2 cellular contexts compared by ENCODE assay signal in the genomic region with DNA sequence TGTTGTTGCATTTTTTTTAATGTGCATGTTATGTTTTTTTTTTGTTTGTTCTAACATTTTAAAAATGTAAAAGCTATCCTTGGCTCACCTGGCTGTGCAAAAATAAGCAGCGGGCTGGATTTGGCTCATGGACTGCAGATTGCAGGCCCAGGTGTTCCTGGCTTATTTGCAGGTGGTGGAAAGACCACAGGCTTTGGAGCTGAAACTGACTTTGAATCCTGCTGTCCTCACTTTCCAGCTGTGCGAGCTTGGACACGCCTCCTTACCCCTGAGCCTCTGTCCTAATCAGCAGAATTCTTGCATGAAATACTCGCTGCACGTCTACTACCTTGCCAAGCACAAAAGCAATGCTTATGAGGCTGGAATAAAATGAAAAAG.
A peak's percentile ranks its signal among the peaks of the same experiment; 100 is the strongest.
TF ChIP-seq lines count a peak whose summit lies in the region.

No MANE protein-coding gene starts in this region.

TF ChIP-seq in Ishikawa, 13 proteins besides CTCF, POLR2A, EP300 and RAD21 (continued from another document):
- TF ChIP-seq, protein P1, sequence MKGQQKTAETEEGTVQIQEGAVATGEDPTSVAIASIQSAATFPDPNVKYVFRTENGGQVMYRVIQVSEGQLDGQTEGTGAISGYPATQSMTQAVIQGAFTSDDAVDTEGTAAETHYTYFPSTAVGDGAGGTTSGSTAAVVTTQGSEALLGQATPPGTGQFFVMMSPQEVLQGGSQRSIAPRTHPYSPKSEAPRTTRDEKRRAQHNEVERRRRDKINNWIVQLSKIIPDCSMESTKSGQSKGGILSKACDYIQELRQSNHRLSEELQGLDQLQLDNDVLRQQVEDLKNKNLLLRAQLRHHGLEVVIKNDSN (IDR thresholded peaks at IDR 0.05): no peak
- TF ChIP-seq YY1 (IDR thresholded peaks at IDR 0.05; ENCODE audit: low read depth) (no peak), ZBTB7A (IDR thresholded peaks at IDR 0.05; ENCODE audit: low read depth) (no peak), TAF1 (IDR thresholded peaks at IDR 0.05; ENCODE audit: low read depth) (no peak), NFIC (IDR thresholded peaks at IDR 0.05) (0 out of 2 replicates have a peak, but pooled peaks have one; percentile 41), EGR1 (IDR thresholded peaks at IDR 0.05) (no peak), FOXM1 (IDR thresholded peaks at IDR 0.05; ENCODE audit: borderline replicate concordance, low read depth) (no peak), TEAD4 (IDR thresholded peaks at IDR 0.05) (peak; percentile 20; the same call in 1 of the 2 replicates), CREB1 (IDR thresholded peaks at IDR 0.05; ENCODE audit: low read depth) (no peak), CEBPB (IDR thresholded peaks at IDR 0.05) (no peak)
- TF ChIP-seq, protein P2, sequence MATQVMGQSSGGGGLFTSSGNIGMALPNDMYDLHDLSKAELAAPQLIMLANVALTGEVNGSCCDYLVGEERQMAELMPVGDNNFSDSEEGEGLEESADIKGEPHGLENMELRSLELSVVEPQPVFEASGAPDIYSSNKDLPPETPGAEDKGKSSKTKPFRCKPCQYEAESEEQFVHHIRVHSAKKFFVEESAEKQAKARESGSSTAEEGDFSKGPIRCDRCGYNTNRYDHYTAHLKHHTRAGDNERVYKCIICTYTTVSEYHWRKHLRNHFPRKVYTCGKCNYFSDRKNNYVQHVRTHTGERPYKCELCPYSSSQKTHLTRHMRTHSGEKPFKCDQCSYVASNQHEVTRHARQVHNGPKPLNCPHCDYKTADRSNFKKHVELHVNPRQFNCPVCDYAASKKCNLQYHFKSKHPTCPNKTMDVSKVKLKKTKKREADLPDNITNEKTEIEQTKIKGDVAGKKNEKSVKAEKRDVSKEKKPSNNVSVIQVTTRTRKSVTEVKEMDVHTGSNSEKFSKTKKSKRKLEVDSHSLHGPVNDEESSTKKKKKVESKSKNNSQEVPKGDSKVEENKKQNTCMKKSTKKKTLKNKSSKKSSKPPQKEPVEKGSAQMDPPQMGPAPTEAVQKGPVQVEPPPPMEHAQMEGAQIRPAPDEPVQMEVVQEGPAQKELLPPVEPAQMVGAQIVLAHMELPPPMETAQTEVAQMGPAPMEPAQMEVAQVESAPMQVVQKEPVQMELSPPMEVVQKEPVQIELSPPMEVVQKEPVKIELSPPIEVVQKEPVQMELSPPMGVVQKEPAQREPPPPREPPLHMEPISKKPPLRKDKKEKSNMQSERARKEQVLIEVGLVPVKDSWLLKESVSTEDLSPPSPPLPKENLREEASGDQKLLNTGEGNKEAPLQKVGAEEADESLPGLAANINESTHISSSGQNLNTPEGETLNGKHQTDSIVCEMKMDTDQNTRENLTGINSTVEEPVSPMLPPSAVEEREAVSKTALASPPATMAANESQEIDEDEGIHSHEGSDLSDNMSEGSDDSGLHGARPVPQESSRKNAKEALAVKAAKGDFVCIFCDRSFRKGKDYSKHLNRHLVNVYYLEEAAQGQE (IDR thresholded peaks at IDR 0.05; ENCODE audit: low read depth): no peak
- TF ChIP-seq, protein P3, sequence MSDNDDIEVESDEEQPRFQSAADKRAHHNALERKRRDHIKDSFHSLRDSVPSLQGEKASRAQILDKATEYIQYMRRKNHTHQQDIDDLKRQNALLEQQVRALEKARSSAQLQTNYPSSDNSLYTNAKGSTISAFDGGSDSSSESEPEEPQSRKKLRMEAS (IDR thresholded peaks at IDR 0.05): no peak

TF ChIP-seq in WTC11, 78 proteins besides CTCF, POLR2A, EP300 and RAD21:
- TF ChIP-seq, protein P4, sequence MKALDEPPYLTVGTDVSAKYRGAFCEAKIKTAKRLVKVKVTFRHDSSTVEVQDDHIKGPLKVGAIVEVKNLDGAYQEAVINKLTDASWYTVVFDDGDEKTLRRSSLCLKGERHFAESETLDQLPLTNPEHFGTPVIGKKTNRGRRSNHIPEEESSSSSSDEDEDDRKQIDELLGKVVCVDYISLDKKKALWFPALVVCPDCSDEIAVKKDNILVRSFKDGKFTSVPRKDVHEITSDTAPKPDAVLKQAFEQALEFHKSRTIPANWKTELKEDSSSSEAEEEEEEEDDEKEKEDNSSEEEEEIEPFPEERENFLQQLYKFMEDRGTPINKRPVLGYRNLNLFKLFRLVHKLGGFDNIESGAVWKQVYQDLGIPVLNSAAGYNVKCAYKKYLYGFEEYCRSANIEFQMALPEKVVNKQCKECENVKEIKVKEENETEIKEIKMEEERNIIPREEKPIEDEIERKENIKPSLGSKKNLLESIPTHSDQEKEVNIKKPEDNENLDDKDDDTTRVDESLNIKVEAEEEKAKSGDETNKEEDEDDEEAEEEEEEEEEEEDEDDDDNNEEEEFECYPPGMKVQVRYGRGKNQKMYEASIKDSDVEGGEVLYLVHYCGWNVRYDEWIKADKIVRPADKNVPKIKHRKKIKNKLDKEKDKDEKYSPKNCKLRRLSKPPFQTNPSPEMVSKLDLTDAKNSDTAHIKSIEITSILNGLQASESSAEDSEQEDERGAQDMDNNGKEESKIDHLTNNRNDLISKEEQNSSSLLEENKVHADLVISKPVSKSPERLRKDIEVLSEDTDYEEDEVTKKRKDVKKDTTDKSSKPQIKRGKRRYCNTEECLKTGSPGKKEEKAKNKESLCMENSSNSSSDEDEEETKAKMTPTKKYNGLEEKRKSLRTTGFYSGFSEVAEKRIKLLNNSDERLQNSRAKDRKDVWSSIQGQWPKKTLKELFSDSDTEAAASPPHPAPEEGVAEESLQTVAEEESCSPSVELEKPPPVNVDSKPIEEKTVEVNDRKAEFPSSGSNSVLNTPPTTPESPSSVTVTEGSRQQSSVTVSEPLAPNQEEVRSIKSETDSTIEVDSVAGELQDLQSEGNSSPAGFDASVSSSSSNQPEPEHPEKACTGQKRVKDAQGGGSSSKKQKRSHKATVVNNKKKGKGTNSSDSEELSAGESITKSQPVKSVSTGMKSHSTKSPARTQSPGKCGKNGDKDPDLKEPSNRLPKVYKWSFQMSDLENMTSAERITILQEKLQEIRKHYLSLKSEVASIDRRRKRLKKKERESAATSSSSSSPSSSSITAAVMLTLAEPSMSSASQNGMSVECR (CRISPR knock-in tag; IDR thresholded peaks at IDR 0.05; ENCODE audit: borderline replicate concordance): no peak
- TF ChIP-seq, protein P5, sequence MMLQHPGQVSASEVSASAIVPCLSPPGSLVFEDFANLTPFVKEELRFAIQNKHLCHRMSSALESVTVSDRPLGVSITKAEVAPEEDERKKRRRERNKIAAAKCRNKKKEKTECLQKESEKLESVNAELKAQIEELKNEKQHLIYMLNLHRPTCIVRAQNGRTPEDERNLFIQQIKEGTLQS (CRISPR knock-in tag; conservative IDR thresholded peaks at IDR 0.05): no peak
- TF ChIP-seq TEAD1 (CRISPR knock-in tag; IDR thresholded peaks at IDR 0.05) (no peak), CBFB (CRISPR knock-in tag; IDR thresholded peaks at IDR 0.05; ENCODE audit: low read depth) (no peak), JAZF1 (CRISPR knock-in tag; IDR thresholded peaks at IDR 0.05) (no peak), MXD4 (CRISPR knock-in tag; IDR thresholded peaks at IDR 0.05; ENCODE audit: borderline replicate concordance) (no peak), ZNF219 (CRISPR knock-in tag; IDR thresholded peaks at IDR 0.05; ENCODE audit: borderline replicate concordance) (no peak), IRF2 (CRISPR knock-in tag; IDR thresholded peaks at IDR 0.05; ENCODE audit: borderline replicate concordance, low read depth) (no peak), CREM (CRISPR knock-in tag; IDR thresholded peaks at IDR 0.05) (no peak), TEAD4 (CRISPR knock-in tag; IDR thresholded peaks at IDR 0.05) (no peak), ZNF416 (CRISPR knock-in tag; IDR thresholded peaks at IDR 0.05) (no peak), ZNF232 (CRISPR knock-in tag; IDR thresholded peaks at IDR 0.05) (no peak), ETV6 (CRISPR knock-in tag; IDR thresholded peaks at IDR 0.05) (0 out of 2 replicates have a peak, but pooled peaks have one; percentile 37)
- TF ChIP-seq, protein P6, sequence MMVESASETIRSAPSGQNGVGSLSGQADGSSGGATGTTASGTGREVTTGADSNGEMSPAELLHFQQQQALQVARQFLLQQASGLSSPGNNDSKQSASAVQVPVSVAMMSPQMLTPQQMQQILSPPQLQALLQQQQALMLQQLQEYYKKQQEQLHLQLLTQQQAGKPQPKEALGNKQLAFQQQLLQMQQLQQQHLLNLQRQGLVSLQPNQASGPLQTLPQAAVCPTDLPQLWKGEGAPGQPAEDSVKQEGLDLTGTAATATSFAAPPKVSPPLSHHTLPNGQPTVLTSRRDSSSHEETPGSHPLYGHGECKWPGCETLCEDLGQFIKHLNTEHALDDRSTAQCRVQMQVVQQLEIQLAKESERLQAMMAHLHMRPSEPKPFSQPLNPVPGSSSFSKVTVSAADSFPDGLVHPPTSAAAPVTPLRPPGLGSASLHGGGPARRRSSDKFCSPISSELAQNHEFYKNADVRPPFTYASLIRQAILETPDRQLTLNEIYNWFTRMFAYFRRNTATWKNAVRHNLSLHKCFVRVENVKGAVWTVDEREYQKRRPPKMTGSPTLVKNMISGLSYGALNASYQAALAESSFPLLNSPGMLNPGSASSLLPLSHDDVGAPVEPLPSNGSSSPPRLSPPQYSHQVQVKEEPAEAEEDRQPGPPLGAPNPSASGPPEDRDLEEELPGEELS (CRISPR knock-in tag; IDR thresholded peaks at IDR 0.05): no peak
- TF ChIP-seq, protein P7, sequence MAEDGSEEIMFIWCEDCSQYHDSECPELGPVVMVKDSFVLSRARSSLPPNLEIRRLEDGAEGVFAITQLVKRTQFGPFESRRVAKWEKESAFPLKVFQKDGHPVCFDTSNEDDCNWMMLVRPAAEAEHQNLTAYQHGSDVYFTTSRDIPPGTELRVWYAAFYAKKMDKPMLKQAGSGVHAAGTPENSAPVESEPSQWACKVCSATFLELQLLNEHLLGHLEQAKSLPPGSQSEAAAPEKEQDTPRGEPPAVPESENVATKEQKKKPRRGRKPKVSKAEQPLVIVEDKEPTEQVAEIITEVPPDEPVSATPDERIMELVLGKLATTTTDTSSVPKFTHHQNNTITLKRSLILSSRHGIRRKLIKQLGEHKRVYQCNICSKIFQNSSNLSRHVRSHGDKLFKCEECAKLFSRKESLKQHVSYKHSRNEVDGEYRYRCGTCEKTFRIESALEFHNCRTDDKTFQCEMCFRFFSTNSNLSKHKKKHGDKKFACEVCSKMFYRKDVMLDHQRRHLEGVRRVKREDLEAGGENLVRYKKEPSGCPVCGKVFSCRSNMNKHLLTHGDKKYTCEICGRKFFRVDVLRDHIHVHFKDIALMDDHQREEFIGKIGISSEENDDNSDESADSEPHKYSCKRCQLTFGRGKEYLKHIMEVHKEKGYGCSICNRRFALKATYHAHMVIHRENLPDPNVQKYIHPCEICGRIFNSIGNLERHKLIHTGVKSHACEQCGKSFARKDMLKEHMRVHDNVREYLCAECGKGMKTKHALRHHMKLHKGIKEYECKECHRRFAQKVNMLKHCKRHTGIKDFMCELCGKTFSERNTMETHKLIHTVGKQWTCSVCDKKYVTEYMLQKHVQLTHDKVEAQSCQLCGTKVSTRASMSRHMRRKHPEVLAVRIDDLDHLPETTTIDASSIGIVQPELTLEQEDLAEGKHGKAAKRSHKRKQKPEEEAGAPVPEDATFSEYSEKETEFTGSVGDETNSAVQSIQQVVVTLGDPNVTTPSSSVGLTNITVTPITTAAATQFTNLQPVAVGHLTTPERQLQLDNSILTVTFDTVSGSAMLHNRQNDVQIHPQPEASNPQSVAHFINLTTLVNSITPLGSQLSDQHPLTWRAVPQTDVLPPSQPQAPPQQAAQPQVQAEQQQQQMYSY (CRISPR knock-in tag; IDR thresholded peaks at IDR 0.05): peak; percentile 94
- TF ChIP-seq, protein P8, sequence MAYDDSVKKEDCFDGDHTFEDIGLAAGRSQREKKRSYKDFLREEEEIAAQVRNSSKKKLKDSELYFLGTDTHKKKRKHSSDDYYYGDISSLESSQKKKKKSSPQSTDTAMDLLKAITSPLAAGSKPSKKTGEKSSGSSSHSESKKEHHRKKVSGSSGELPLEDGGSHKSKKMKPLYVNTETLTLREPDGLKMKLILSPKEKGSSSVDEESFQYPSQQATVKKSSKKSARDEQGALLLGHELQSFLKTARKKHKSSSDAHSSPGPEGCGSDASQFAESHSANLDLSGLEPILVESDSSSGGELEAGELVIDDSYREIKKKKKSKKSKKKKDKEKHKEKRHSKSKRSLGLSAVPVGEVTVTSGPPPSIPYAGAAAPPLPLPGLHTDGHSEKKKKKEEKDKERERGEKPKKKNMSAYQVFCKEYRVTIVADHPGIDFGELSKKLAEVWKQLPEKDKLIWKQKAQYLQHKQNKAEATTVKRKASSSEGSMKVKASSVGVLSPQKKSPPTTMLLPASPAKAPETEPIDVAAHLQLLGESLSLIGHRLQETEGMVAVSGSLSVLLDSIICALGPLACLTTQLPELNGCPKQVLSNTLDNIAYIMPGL (CRISPR knock-in tag; IDR thresholded peaks at IDR 0.05): no peak
- TF ChIP-seq, protein P9, sequence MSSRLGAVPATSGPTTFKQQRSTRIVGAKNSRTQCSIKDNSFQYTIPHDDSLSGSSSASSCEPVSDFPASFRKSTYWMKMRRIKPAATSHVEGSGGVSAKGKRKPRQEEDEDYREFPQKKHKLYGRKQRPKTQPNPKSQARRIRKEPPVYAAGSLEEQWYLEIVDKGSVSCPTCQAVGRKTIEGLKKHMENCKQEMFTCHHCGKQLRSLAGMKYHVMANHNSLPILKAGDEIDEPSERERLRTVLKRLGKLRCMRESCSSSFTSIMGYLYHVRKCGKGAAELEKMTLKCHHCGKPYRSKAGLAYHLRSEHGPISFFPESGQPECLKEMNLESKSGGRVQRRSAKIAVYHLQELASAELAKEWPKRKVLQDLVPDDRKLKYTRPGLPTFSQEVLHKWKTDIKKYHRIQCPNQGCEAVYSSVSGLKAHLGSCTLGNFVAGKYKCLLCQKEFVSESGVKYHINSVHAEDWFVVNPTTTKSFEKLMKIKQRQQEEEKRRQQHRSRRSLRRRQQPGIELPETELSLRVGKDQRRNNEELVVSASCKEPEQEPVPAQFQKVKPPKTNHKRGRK (CRISPR knock-in tag; IDR thresholded peaks at IDR 0.05; ENCODE audit: borderline replicate concordance): no peak
